In the genomic region with DNA sequence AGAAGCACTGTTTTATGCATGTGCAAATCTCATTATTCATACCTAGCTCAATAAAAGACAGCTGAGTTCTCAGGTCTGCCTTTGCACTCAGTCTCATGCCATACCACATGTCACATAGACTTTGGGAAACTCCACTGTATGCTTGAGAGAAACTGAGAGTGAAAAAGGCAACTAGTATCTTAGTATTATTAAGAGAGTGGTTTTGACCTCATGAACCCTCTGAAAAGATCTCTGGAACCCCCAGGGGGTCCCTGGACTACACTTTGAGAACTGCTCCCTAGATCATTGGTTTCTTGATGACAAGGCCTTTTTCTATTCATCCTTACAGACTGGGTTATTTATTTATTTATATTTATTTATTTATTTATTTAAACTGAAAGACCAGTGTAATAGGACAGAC, we compare ENCODE assay signal across 12 cellular contexts. TPM values are rescaled to one million over a fixed set of nuclear protein-coding genes. Genes with fewer than 3 reads are reported as not detected.
A peak's percentile ranks its signal among the peaks of the same experiment; 100 is the strongest.
DNase-seq lines count a peak whose midpoint lies in the region; ATAC-seq and TF ChIP-seq lines count a peak whose summit lies in the region.
"Had no signal": no experiment of that assay in that cellular context is flagged by ENCODE, and none has a peak within 500 bp of the region (broad histone marks: within the 10 kb centered on the region; RNA-seq: fewer than 3 reads in every experiment).

No MANE protein-coding gene starts in this region.

- H3K79me2 ChIP-seq in SU-DHL-6 (ENCODE audit: insufficient read depth, low read length): peaks cover 23% of the 10 kb centered on the region

- H3K4me1 ChIP-seq in CD8-positive, alpha-beta T cell (ENCODE audit: insufficient read depth, low read length): no peaks in the 10 kb centered on the region

- H3K4me3 Mint-ChIP-seq in CD8-positive, alpha-beta T cell: no peak overlapping the region

- peak overlapping the region; percentile 5 for H3K4me3 ChIP-seq in SU-DHL-6 (ENCODE audit: insufficient read depth, low read length, poor library complexity, severe bottlenecking)
- H3K4me3 ChIP-seq in CD8-positive, alpha-beta T cell (ENCODE audit: low read depth, low read length): no peak overlapping the region

- POLR2A ChIA-PET in CD8-positive, alpha-beta T cell (lab: Charles Lee): no interaction called here

- no peaks in the 10 kb centered on the region for H3K36me3 Mint-ChIP-seq in CD8-positive, alpha-beta T cell

- no peaks in the 10 kb centered on the region for H3K9me2 ChIP-seq in SU-DHL-6 (replicated peaks; ENCODE audit: insufficient read depth, low read length)

- no peaks in the 10 kb centered on the region for H3K27me3 ChIP-seq in SU-DHL-6 (ENCODE audit: low read length)
- no peaks in the 10 kb centered on the region for H3K27me3 ChIP-seq in CD8-positive, alpha-beta T cell (ENCODE audit: insufficient read depth, low read length)

- intact Hi-C loops in CD8-positive, alpha-beta T cell (cut with DNase I, micrococcal nuclease): no loop called here

- TF ChIP-seq CTCF in SU-DHL-6 (IDR thresholded peaks at IDR 0.05; ENCODE audit: insufficient read depth, low read length, poor library complexity, severe bottlenecking): no peak
- TF ChIP-seq CTCF in CD8-positive, alpha-beta T cell (IDR thresholded peaks at IDR 0.05): no peak

- peaks cover 73% of the 10 kb centered on the region for H3F3A ChIP-seq in SU-DHL-6 (ENCODE audit: insufficient read depth)

- H3K27me3 Mint-ChIP-seq in CD8-positive, alpha-beta T cell (ENCODE audit: low read depth): peaks cover 3% of the 10 kb centered on the region

- H3K36me3 ChIP-seq in SU-DHL-6 (ENCODE audit: low read length): no peaks in the 10 kb centered on the region
- H3K36me3 ChIP-seq in CD8-positive, alpha-beta T cell (ENCODE audit: insufficient read depth, low read length): no peaks in the 10 kb centered on the region

- H2AFZ ChIP-seq in SU-DHL-6 (ENCODE audit: low read depth, low read length, severe bottlenecking): no peak overlapping the region

- ATAC-seq in GM18519 (IDR thresholded peaks at IDR 0.05; ENCODE audit: low FRiP score, unreplicated experiment) (peak; percentile 57), GM21381 (IDR thresholded peaks at IDR 0.05; ENCODE audit: unreplicated experiment) (peak; percentile 39), HG03066 (IDR thresholded peaks at IDR 0.05; ENCODE audit: low read depth, unreplicated experiment) (peak; percentile 42)
- ATAC-seq in CD8-positive, alpha-beta T cell: no peak

- no peaks in the 10 kb centered on the region for H3K9me3 Mint-ChIP-seq in CD8-positive, alpha-beta T cell

- CTCF ChIA-PET in CD8-positive, alpha-beta T cell (lab: Charles Lee): interaction anchor here (0.5 kb wide), 1 partner anchor 15 kb away, joined by 3 read pairs; no protein-coding TSS in a partner anchor

- peaks cover 11% of the 10 kb centered on the region for H3K4me1 Mint-ChIP-seq in CD8-positive, alpha-beta T cell (ENCODE audit: low read depth)

- no peaks in the 10 kb centered on the region for H3K9me3 ChIP-seq in SU-DHL-6 (ENCODE audit: insufficient read depth, low read length)
- H3K9me3 ChIP-seq in CD8-positive, alpha-beta T cell (ENCODE audit: low read length): no peaks in the 10 kb centered on the region

- peak overlapping the region; percentile 96 for H3K27ac ChIP-seq in SU-DHL-6 (ENCODE audit: low read depth, low read length)
- H3K27ac ChIP-seq in CD8-positive, alpha-beta T cell (ENCODE audit: low read depth, low read length): no peak overlapping the region
- H3K27ac ChIP-seq: epithelial cell of prostate had no signal

- no peak for DNase-seq in central memory CD4-positive, alpha-beta T cell
- no peak for DNase-seq in retina
- DNase-seq in CD8-positive, alpha-beta T cell: no peak
- no peak for DNase-seq in DMS 273 treated with DMSO at 0.1 percent for 48 hours (lab: John Stamatoyannopoulos, UW)
- DNase-seq: islet precursor cell; NCI-H510A; stimulated activated CD4-positive, alpha-beta T cell treated with anti-CD3 and anti-CD28 coated beads, Interleukin-2, amount 100 ng/mL, for 24 hours had no signal

- H4K20me1 ChIP-seq in SU-DHL-6 (ENCODE audit: low read depth, low read length): no peaks in the 10 kb centered on the region

- H3K9ac ChIP-seq in SU-DHL-6 (ENCODE audit: low read length): no peak overlapping the region

- H3K4me2 ChIP-seq in SU-DHL-6 (ENCODE audit: low read depth, low read length, poor library complexity, severe bottlenecking): peak overlapping the region; percentile 50

- no peak overlapping the region for H3K27ac Mint-ChIP-seq in CD8-positive, alpha-beta T cell

RNA-seq across cellular contexts. Expression of gene RHEX, which starts 3.7 kb away (rescaled TPM):
- total RNA-seq in CD8-positive, alpha-beta T cell: not detected

RNA-seq across cellular contexts. Expression of gene CTSE, which starts 25.6 kb away (rescaled TPM):
- total RNA-seq in CD8-positive, alpha-beta T cell: not detected

RNA-seq across cellular contexts. Expression of gene RAB7B, which starts 46.1 kb away (rescaled TPM):
- total RNA-seq in CD8-positive, alpha-beta T cell: not detected
